8 cellular contexts compared by ENCODE assay signal in the genomic region with DNA sequence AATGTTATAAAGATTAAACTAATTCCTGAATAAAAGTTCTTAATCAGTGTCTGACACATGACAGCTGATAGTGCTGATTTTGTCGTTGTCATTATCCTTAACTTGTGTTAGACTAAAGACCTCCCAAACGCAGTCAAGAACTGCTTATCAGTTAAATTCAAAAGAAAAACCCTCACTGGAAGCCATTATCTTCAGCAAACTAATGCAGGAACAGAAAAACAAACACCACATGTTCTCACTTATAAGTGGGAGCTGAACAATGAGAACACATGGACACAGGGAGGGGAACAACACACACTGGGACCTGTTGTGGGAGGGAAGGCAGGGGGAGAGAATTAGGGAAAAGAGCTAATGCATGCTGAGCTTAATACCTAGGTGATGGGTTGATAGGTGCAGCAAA. TPM values are rescaled to one million over a fixed set of nuclear protein-coding genes. Genes with fewer than 3 reads are reported as not detected.
DNase-seq lines count a peak whose midpoint lies in the region; FAIRE-seq and TF ChIP-seq lines count a peak whose summit lies in the region.
"Not testable (repeated sequence)": the region's sequence is repeated elsewhere in the genome, so short reads cannot be mapped to it uniquely, and the experiment has no call there.

No MANE protein-coding gene starts in this region.

- H3K27ac ChIP-seq in SK-N-MC: peak overlapping the region; percentile 44; the same call in 1 of the 2 replicates

- H3K9me3 ChIP-seq in SK-N-MC (ENCODE audit: low read depth, low read length): not testable (repeated sequence)

- H3K9me3 Mint-ChIP-seq in mesothelial cell of epicardium: not testable (repeated sequence)

- H3K4me3 ChIP-seq in SK-N-MC: not testable (repeated sequence)

- not testable (repeated sequence) for H3K9ac ChIP-seq in SK-N-MC (ENCODE audit: insufficient read length)

- H3K27ac Mint-ChIP-seq in mesothelial cell of epicardium: peak overlapping the region; percentile 10

- peak; percentile 40 for DNase-seq in DMS53 (lab: John Stamatoyannopoulos, UW)
- peak; percentile 39 for DNase-seq in NCI-H146 (lab: John Stamatoyannopoulos, UW)
- DNase-seq in NCI-H345 (lab: John Stamatoyannopoulos, UW): peak; percentile 16
- DNase-seq in NCI-H82 (lab: John Stamatoyannopoulos, UW): peak; percentile 39
- DNase-seq in SK-N-MC (ENCODE audit: low read depth, low spot score); mesothelial cell of epicardium (ENCODE audit: low spot score in 2 of 2, unreplicated experiment in 2 of 2); urothelium cell line (ENCODE audit: low spot score): not testable (repeated sequence)

- H3K36me3 ChIP-seq in SK-N-MC (ENCODE audit: insufficient read depth, low read length): not testable (repeated sequence)

- not testable (repeated sequence) for H3K4me1 Mint-ChIP-seq in mesothelial cell of epicardium

- H3K36me3 Mint-ChIP-seq in mesothelial cell of epicardium: not testable (repeated sequence)

- peak; percentile 45 for FAIRE-seq in endometrium (lab: Jason Lieb, UNC)
- FAIRE-seq in urothelium cell line (lab: Jason Lieb, UNC): peak; percentile 20

- not testable (repeated sequence) for H3K4me3 Mint-ChIP-seq in mesothelial cell of epicardium

- TF ChIP-seq CTCF in mesothelial cell of epicardium (IDR thresholded peaks at IDR 0.05; ENCODE audit: unreplicated experiment): not testable (repeated sequence)

- H3K27me3 Mint-ChIP-seq in mesothelial cell of epicardium (ENCODE audit: low read depth): not testable (repeated sequence)

RNA-seq across cellular contexts. Expression of a gene that starts 46.4 kb away (rescaled TPM):
- total RNA-seq in mesothelial cell of epicardium: 9.6 to 14.4 TPM (median 10.7 TPM) in 3 replicates

RNA-seq across cellular contexts. Expression of a gene that starts 46.5 kb away (rescaled TPM):
- total RNA-seq in mesothelial cell of epicardium: 13.4 to 16.1 TPM (median 15.0 TPM) in 3 replicates
